1 cellular context compared by ENCODE assay signal in the genomic region with DNA sequence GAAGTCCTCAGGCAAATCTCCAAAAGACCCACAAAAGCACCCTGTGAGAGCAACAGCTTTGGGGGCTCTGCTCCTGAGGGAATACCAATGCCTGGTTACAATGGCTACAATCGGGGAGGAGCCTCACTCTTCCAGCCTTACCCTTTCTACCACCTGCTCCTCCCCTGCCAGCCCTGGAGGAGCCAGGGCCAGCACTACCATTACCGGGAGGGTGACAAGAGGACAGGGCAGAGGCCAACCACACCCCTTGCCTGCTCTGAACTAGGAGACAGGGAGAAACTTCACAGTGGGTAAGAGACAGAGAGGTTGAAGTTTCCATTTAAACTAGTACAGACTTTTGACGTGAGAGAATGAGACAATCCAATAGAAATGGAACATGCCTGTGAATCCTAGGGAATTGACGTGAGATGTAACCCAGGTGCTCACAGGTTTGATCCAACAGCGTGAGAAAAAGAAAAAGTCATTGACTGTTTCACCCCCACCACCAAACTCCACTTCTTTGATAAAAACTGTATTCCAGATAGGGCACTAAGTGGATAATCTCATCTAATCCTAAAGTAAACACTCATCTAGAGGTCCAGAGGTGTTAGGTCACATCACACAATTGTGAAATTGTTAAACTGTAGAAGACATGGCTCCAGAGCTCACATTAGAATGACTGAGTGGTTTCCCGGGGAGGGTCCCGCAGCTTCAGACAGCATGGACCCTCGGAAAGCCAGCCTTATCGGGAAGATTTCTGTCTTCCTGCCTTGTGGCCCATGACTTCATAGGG.
TF ChIP-seq lines count a peak whose summit lies in the region.

No MANE protein-coding gene starts in this region.

TF ChIP-seq in HEK293, 187 proteins besides CTCF, POLR2A, EP300 and RAD21 (continued from another document):
- TF ChIP-seq, protein P1, sequence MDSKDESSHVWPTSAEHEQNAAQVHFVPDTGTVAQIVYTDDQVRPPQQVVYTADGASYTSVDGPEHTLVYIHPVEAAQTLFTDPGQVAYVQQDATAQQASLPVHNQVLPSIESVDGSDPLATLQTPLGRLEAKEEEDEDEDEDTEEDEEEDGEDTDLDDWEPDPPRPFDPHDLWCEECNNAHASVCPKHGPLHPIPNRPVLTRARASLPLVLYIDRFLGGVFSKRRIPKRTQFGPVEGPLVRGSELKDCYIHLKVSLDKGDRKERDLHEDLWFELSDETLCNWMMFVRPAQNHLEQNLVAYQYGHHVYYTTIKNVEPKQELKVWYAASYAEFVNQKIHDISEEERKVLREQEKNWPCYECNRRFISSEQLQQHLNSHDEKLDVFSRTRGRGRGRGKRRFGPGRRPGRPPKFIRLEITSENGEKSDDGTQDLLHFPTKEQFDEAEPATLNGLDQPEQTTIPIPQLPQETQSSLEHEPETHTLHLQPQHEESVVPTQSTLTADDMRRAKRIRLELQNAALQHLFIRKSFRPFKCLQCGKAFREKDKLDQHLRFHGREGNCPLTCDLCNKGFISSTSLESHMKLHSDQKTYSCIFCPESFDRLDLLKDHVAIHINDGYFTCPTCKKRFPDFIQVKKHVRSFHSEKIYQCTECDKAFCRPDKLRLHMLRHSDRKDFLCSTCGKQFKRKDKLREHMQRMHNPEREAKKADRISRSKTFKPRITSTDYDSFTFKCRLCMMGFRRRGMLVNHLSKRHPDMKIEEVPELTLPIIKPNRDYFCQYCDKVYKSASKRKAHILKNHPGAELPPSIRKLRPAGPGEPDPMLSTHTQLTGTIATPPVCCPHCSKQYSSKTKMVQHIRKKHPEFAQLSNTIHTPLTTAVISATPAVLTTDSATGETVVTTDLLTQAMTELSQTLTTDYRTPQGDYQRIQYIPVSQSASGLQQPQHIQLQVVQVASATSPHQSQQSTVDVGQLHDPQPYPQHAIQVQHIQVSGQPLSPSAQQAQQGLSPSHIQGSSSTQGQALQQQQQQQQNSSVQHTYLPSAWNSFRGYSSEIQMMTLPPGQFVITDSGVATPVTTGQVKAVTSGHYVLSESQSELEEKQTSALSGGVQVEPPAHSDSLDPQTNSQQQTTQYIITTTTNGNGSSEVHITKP (tag by site-specific recombination; IDR thresholded peaks at IDR 0.05): peak; percentile 66
- TF ChIP-seq, protein P2, sequence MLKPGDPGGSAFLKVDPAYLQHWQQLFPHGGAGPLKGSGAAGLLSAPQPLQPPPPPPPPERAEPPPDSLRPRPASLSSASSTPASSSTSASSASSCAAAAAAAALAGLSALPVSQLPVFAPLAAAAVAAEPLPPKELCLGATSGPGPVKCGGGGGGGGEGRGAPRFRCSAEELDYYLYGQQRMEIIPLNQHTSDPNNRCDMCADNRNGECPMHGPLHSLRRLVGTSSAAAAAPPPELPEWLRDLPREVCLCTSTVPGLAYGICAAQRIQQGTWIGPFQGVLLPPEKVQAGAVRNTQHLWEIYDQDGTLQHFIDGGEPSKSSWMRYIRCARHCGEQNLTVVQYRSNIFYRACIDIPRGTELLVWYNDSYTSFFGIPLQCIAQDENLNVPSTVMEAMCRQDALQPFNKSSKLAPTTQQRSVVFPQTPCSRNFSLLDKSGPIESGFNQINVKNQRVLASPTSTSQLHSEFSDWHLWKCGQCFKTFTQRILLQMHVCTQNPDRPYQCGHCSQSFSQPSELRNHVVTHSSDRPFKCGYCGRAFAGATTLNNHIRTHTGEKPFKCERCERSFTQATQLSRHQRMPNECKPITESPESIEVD (tag by site-specific recombination; IDR thresholded peaks at IDR 0.05): peak; percentile 85
- TF ChIP-seq ZNF169 (tag by site-specific recombination; IDR thresholded peaks at IDR 0.05): no peak
- TF ChIP-seq, protein P3, sequence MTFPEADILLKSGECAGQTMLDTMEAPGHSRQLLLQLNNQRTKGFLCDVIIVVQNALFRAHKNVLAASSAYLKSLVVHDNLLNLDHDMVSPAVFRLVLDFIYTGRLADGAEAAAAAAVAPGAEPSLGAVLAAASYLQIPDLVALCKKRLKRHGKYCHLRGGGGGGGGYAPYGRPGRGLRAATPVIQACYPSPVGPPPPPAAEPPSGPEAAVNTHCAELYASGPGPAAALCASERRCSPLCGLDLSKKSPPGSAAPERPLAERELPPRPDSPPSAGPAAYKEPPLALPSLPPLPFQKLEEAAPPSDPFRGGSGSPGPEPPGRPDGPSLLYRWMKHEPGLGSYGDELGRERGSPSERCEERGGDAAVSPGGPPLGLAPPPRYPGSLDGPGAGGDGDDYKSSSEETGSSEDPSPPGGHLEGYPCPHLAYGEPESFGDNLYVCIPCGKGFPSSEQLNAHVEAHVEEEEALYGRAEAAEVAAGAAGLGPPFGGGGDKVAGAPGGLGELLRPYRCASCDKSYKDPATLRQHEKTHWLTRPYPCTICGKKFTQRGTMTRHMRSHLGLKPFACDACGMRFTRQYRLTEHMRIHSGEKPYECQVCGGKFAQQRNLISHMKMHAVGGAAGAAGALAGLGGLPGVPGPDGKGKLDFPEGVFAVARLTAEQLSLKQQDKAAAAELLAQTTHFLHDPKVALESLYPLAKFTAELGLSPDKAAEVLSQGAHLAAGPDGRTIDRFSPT (tag by site-specific recombination; IDR thresholded peaks at IDR 0.05): 0 out of 2 replicates have a peak, but pooled peaks have one; percentile 19
- peak; percentile 19; the same call in 1 of the 2 replicates for TF ChIP-seq TRIM28 (IDR thresholded peaks at IDR 0.05; ENCODE audit: borderline replicate concordance, low read length)
- peak; percentile 38; the same call in 1 of the 2 replicates for TF ChIP-seq ZNF664 (tag by site-specific recombination; IDR thresholded peaks at IDR 0.05)
- TF ChIP-seq ZNF654 (tag by site-specific recombination; IDR thresholded peaks at IDR 0.05; ENCODE audit: low read depth): no peak
- 0 out of 2 replicates have a peak, but pooled peaks have one; percentile 28 for TF ChIP-seq ZNF629 (tag by site-specific recombination; IDR thresholded peaks at IDR 0.05)
- TF ChIP-seq BCL11B (tag by site-specific recombination; IDR thresholded peaks at IDR 0.05; ENCODE audit: low read depth): no peak
- TF ChIP-seq ZNF366 (tag by site-specific recombination; conservative IDR thresholded peaks at IDR 0.05): 0 out of 2 replicates have a peak, but pooled peaks have one; percentile 18
